ENCODE assay signal across 8 cellular contexts in genomic region chr10:5071411-5072198, GRCh38. TPM values are rescaled to one million over a fixed set of nuclear protein-coding genes. Genes with fewer than 3 reads are reported as not detected.
A peak's percentile ranks its signal among the peaks of the same experiment; 100 is the strongest.
DNase-seq lines count a peak whose midpoint lies in the region; FAIRE-seq and TF ChIP-seq lines count a peak whose summit lies in the region.

No MANE protein-coding gene starts in this region.

- H3K9me3 ChIP-seq in mucosa of rectum (ENCODE audit: control insufficient read depth in 2 of 2, low read length in 2 of 2): no peaks in the 10 kb centered on the region

- FAIRE-seq in D721Med (lab: Jason Lieb, UNC): no peak

- TF ChIP-seq CTCF in epithelial cell of proximal tubule (conservative IDR thresholded peaks at IDR 0.05; ENCODE audit: low read depth, low read length) (no peak), D721Med (IDR thresholded peaks at IDR 0.05; ENCODE audit: insufficient read depth, missing control alignments) (no peak)

- H3K4me3 ChIP-seq in epithelial cell of proximal tubule (ENCODE audit: low read depth, low read length) (peak overlapping the region; percentile 43), mucosa of rectum (ENCODE audit: low read length in 2 of 2) (peak overlapping the region; percentile 37 to 56)

- H3K27me3 ChIP-seq in mucosa of rectum (ENCODE audit: control insufficient read depth in 2 of 2, insufficient read depth in 2 of 2, low read length in 2 of 2): no peaks in the 10 kb centered on the region

- H3K9ac ChIP-seq in mucosa of rectum (ENCODE audit: low read depth in 1 of 2, low read length in 2 of 2): peak overlapping the region; percentile 18 to 50

- H3K36me3 ChIP-seq in mucosa of rectum (ENCODE audit: control insufficient read depth in 2 of 2, insufficient read depth in 2 of 2, low read length in 2 of 2): no peaks in the 10 kb centered on the region

- DNase-seq in DMS 273 (lab: John Stamatoyannopoulos, UW; ENCODE audit: unreplicated experiment): peak; percentile 51
- DNase-seq in NCI-H526 treated with DMSO at 0.1 percent for 48 hours (lab: John Stamatoyannopoulos, UW): peak; percentile 64
- DNase-seq in epithelial cell of proximal tubule (ENCODE audit: low read depth): peak; percentile 100
- DNase-seq in D721Med (ENCODE audit: insufficient read length, low spot score): no peak
- no peak for DNase-seq in stimulated activated CD4-positive, alpha-beta T cell treated with anti-CD3 and anti-CD28 coated beads, Interleukin-15, amount 100 ng/mL, for 24 hours
- DNase-seq in GM19240 (ENCODE audit: insufficient read length, low spot score): no peak
- no peak for DNase-seq in NK-92 treated with Interleukin-12 subunit alpha and Interleukin-12 subunit beta, amount 100 ng/mL, for 24 hours (lab: John Stamatoyannopoulos, UW)

- peak overlapping the region; percentile 84 to 90 for H3K27ac ChIP-seq in mucosa of rectum (ENCODE audit: low read depth in 2 of 2, low read length in 2 of 2)

- H3K4me1 ChIP-seq in mucosa of rectum (ENCODE audit: control insufficient read depth in 2 of 2, insufficient read depth in 2 of 2, low read length in 2 of 2): peaks cover 15 to 24% of the 10 kb centered on the region in 2 donors

RNA-seq across cellular contexts. Expression of gene AKR1C3, which starts 22.6 kb away (rescaled TPM):
- 2.1 and 2.2 TPM in 2 replicates for total RNA-seq in epithelial cell of proximal tubule

Comparison
In these comparisons a context has a peak if more than half of its experiments do, and no peak if none do; other contexts are left out.
1. DNase-seq: peak in DMS 273 (single experiment), NCI-H526 treated with DMSO at 0.1 percent for 48 hours (single experiment) and epithelial cell of proximal tubule (single experiment); none in D721Med (single experiment), stimulated activated CD4-positive, alpha-beta T cell treated with anti-CD3 and anti-CD28 coated beads, Interleukin-15, amount 100 ng/mL, for 24 hours (single experiment), GM19240 (single experiment) and NK-92 treated with Interleukin-12 subunit alpha and Interleukin-12 subunit beta, amount 100 ng/mL, for 24 hours (single experiment).